ENCODE assay signal across 17 cellular contexts in the genomic region with DNA sequence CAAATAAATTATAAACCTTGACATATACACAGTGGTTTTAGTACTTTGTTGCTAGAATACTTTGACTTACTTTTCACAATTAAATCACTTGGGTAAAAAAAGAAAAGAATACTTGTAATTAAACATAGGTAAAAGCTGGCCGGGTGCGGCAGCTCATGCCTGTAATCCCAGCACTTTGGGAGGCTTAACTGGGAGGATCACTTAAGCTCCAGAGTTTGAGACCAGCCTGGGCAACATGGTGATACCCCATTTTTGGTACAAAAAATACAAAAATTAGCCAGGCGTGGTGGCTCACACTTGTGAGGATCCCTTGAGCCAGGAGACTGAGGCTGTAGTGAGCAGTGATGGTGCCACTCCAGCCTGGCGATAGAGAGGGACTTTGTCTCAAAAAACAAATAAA.
"Had no signal": no experiment of that assay in that cellular context is flagged by ENCODE, and none has a peak within 500 bp of the region (broad histone marks: within the 10 kb centered on the region; RNA-seq: fewer than 3 reads in every experiment).

No MANE protein-coding gene starts in this region.

- H3K4me3 ChIP-seq: esophagus muscularis mucosa, gastroesophageal sphincter, lung, ovary had no signal

- H3K27me3 ChIP-seq: esophagus muscularis mucosa, gastroesophageal sphincter, ovary had no signal

- DNase-seq: effector memory CD4-positive, alpha-beta T cell; glutamatergic neuron; immature natural killer cell; left colon; left ventricle myocardium superior; mesendoderm; naive thymus-derived CD8-positive, alpha-beta T cell; ovary; right cardiac atrium; small intestine; stimulated activated CD4-positive, alpha-beta T cell treated with anti-CD3 and anti-CD28 coated beads, Interleukin-12 subunit alpha, Interleukin-12 subunit beta, amount 100 ng/mL, for 4 hours; stimulated activated naive CD4-positive, alpha-beta T cell treated with Interleukin-2 at 50 U/mL for 16 hours; trophoblast cell had no signal

- H3K9me3 ChIP-seq: esophagus muscularis mucosa, gastroesophageal sphincter, ovary had no signal

- ATAC-seq: gastroesophageal sphincter; left colon; left ventricle myocardium superior; naive thymus-derived CD8-positive, alpha-beta T cell; right cardiac atrium had no signal

- H3K27ac ChIP-seq: epithelial cell of prostate, esophagus muscularis mucosa, gastroesophageal sphincter, ovary had no signal

- H3K36me3 ChIP-seq: gastroesophageal sphincter, ovary had no signal
